In the genomic region with DNA sequence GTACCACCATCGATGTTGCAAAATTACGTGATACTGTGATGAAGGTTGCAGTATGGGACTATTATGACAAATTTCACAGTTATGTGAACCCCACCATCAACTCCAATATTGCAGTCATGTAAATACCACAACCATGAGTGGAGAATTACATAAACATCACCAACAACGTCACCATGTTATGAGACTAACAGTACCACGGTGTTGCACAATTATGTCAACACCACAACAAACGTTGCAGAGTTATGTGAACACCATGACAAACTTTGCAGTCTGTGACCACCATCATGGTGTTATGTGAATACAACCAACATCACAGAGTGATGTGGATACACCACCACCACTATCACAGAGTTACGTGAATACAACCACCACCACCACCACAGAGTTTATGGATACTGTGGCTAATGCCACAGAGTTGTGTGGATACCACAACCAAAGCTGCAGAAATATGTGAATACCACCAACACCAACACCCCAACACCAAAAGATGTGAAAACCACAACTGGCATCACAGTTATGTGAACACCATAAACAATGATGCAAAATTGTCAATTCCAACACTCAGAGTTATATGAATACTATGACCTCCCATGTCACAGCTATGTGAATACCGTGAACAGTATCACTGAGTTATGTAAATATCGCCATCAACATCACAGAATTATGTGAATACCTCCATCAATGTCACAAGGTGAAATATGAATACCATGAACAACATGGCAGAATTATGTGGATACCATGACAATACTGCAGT, we compare ENCODE assay signal across 25 cellular contexts.
DNase-seq lines count a peak whose midpoint lies in the region; FAIRE-seq and TF ChIP-seq lines count a peak whose summit lies in the region.
"Had no signal": no experiment of that assay in that cellular context is flagged by ENCODE, and none has a peak within 500 bp of the region (broad histone marks: within the 10 kb centered on the region; RNA-seq: fewer than 3 reads in every experiment).

No MANE protein-coding gene starts in this region.

- H3K9me3 ChIP-seq in AG04450 (ENCODE audit: control insufficient read depth, insufficient read depth, low read length) (no peaks in the 10 kb centered on the region), GM23248 (ENCODE audit: low read depth) (no peaks in the 10 kb centered on the region), smooth muscle cell (replicated peaks; ENCODE audit: low read depth) (no peaks in the 10 kb centered on the region)
- H3K9me3 ChIP-seq: HAP-1 had no signal

- H2AFZ ChIP-seq in GM23248 = no peak overlapping the region
- no peak overlapping the region for H2AFZ ChIP-seq in smooth muscle cell (ENCODE audit: low read depth)
- H2AFZ ChIP-seq: neural progenitor cell had no signal

- H3K27me3 ChIP-seq in AG04450 (ENCODE audit: control insufficient read depth, insufficient read depth, low read length) (no peaks in the 10 kb centered on the region), GM23248 (replicated peaks; ENCODE audit: insufficient read depth) (no peaks in the 10 kb centered on the region), smooth muscle cell (ENCODE audit: low read depth) (no peaks in the 10 kb centered on the region)
- H3K27me3 ChIP-seq: neural progenitor cell had no signal

- H3K4me3 ChIP-seq in AG04450 (ENCODE audit: low read depth, low read length) (no peak overlapping the region), GM23248 (no peak overlapping the region), fibroblast of villous mesenchyme (ENCODE audit: low read depth, low read length) (no peak overlapping the region), smooth muscle cell (no peak overlapping the region)
- H3K4me3 ChIP-seq: GM12878, HAP-1, neural progenitor cell had no signal

- CTCF ChIA-PET in AG04450 (lab: Charles Lee) = no interaction called here

- 57 to 58% methylated on average over 8 of the region's 8 CpGs for WGBS in GM23248 (ENCODE audit: low coverage in 1 of 2, low lambda C conversion rate in 2 of 2, missing lambda C conversion rate in 2 of 2), 2 experiments
- WGBS in smooth muscle cell (ENCODE audit: low lambda C conversion rate) = 82% methylated on average over 8 of the region's 8 CpGs

- no peaks in the 10 kb centered on the region for H3K36me3 ChIP-seq in GM23248 (ENCODE audit: low read depth)
- no peaks in the 10 kb centered on the region for H3K36me3 ChIP-seq in smooth muscle cell (ENCODE audit: low read depth)
- H3K36me3 ChIP-seq: HAP-1, neural progenitor cell had no signal

- no peak for FAIRE-seq in GM19239 (lab: Jason Lieb, UNC)
- FAIRE-seq: G401.6, GM12878 had no signal

- in situ Hi-C loops in GM23248 (cut with MboI) = no loop called here

- TF ChIP-seq CTCF in AG04450 (IDR thresholded peaks at IDR 0.05; ENCODE audit: low read depth, low read length) (no peak), fibroblast of villous mesenchyme (IDR thresholded peaks at IDR 0.05; ENCODE audit: insufficient read depth, low read depth, low read length) (no peak), smooth muscle cell (IDR thresholded peaks at IDR 0.05; ENCODE audit: borderline replicate concordance, insufficient read depth, poor library complexity, severe bottlenecking) (no peak)

- H3K9me2 ChIP-seq in GM23248 (ENCODE audit: insufficient read depth) = no peaks in the 10 kb centered on the region

- no peak overlapping the region for H3K4me2 ChIP-seq in GM23248 (ENCODE audit: unreplicated experiment)
- no peak overlapping the region for H3K4me2 ChIP-seq in smooth muscle cell
- H3K4me2 ChIP-seq: neural progenitor cell had no signal

- H3K79me2 ChIP-seq in GM23248 (ENCODE audit: insufficient read depth) = no peaks in the 10 kb centered on the region
- H3K79me2 ChIP-seq in smooth muscle cell (ENCODE audit: low read depth) = no peaks in the 10 kb centered on the region

- H3K4me1 ChIP-seq in GM23248 (ENCODE audit: insufficient read depth) (0 out of 2 replicates have a peak, but pooled peaks cover 3% of the 10 kb centered on the region), smooth muscle cell (ENCODE audit: low read depth) (no peaks in the 10 kb centered on the region)
- H3K4me1 ChIP-seq: HAP-1, neural progenitor cell had no signal

- no peaks in the 10 kb centered on the region for H4K20me1 ChIP-seq in GM23248 (ENCODE audit: insufficient read depth)
- H4K20me1 ChIP-seq in smooth muscle cell (ENCODE audit: low read depth) = no peaks in the 10 kb centered on the region

- POLR2A ChIA-PET in AG04450 (lab: Yijun Ruan, JAX) = no interaction called here

- H3K27ac ChIP-seq in AG04450 (ENCODE audit: low read depth, low read length) (no peak overlapping the region), GM23248 (peak overlapping the region; percentile 72), smooth muscle cell (ENCODE audit: low read depth) (no peak overlapping the region)
- H3K27ac ChIP-seq: neural progenitor cell had no signal

- no peaks in the 10 kb centered on the region for H3F3A ChIP-seq in GM23248 (ENCODE audit: insufficient read depth)
- no peaks in the 10 kb centered on the region for H3F3A ChIP-seq in smooth muscle cell (ENCODE audit: low read depth)

- no peak overlapping the region for H3K9ac ChIP-seq in GM23248
- H3K9ac ChIP-seq in smooth muscle cell (ENCODE audit: low read depth) = no peak overlapping the region
- H3K9ac ChIP-seq: neural progenitor cell had no signal

- DNase-seq in AG04450 (ENCODE audit: low read depth, low spot score) (peak; percentile 51), GM23248 (peak; percentile 82), amniotic epithelial cell (ENCODE audit: low read depth) (peak; percentile 96), fibroblast of villous mesenchyme (ENCODE audit: low read depth) (peak; percentile 90), OCI-M1 (lab: John Stamatoyannopoulos, UW) (no peak), GM19239 (ENCODE audit: insufficient read length, low spot score) (no peak), smooth muscle cell (lab: John Stamatoyannopoulos, UW; ENCODE audit: unreplicated experiment) (no peak)
- no peak for DNase-seq in central memory CD4-positive, alpha-beta T cell
- DNase-seq: ACHN; activated CD4-positive, alpha-beta T cell treated with anti-CD3 and anti-CD28 coated beads, Interleukin-2, amount 50 U/mL, for 4 hours; activated naive CD4-positive, alpha-beta T cell; anterior cingulate cortex; cortex of kidney; left colon; midbrain; NCI-H146; NCI-H2171 treated with DMSO at 0.1 percent for 48 hours; SIG-M5; stimulated activated CD4-positive, alpha-beta T cell treated with anti-CD3 and anti-CD28 coated beads, Interleukin-12 subunit alpha, Interleukin-12 subunit beta, amount 100 ng/mL, for 4 hours; substantia nigra; T-cell had no signal

Comparison
In these comparisons a context has a peak if more than half of its experiments do, and no peak if none do; other contexts are left out.
1. DNase-seq: peak in AG04450 (single experiment), GM23248 (single experiment), amniotic epithelial cell (single experiment) and fibroblast of villous mesenchyme (single experiment); none in OCI-M1 (single experiment), GM19239 (single experiment), smooth muscle cell (single experiment) and central memory CD4-positive, alpha-beta T cell (single experiment).